ENCODE assay signal across 13 cellular contexts in genomic region chr5:148807845-148808244, GRCh38. TPM values are rescaled to one million over a fixed set of nuclear protein-coding genes. Genes with fewer than 3 reads are reported as not detected.
DNase-seq lines count a peak whose midpoint lies in the region; ATAC-seq, FAIRE-seq and TF ChIP-seq lines count a peak whose summit lies in the region.
"Had no signal": no experiment of that assay in that cellular context is flagged by ENCODE, and none has a peak within 500 bp of the region (broad histone marks: within the 10 kb centered on the region; RNA-seq: fewer than 3 reads in every experiment).

No MANE protein-coding gene starts in this region.

- peaks cover 52% of the 10 kb centered on the region for H3K4me1 ChIP-seq in BE2C
- peaks cover 10% of the 10 kb centered on the region for H3K4me1 ChIP-seq in keratinocyte (ENCODE audit: control insufficient read depth, extremely low read depth, insufficient read depth, low read length)

- no peaks in the 10 kb centered on the region for H3K36me3 ChIP-seq in BE2C
- H3K36me3 ChIP-seq in keratinocyte (ENCODE audit: control insufficient read depth in 2 of 2, extremely low read depth in 1 of 2, insufficient read depth in 2 of 2, low read length in 2 of 2), result no peaks in the 10 kb centered on the region

- no peaks in the 10 kb centered on the region for H4K20me1 ChIP-seq in keratinocyte (ENCODE audit: control insufficient read depth, extremely low read depth, insufficient read depth, low read length)

- H3K4me3 ChIP-seq in BE2C (ENCODE audit: low read depth, low read length), result no peak overlapping the region
- H3K4me3 ChIP-seq in keratinocyte (ENCODE audit: control insufficient read depth in 2 of 3, extremely low read depth in 1 of 3, insufficient read depth in 2 of 3, low read depth in 1 of 3, low read length in 3 of 3), result no peak overlapping the region

- H3K9me3 ChIP-seq in BE2C, result no peaks in the 10 kb centered on the region
- no peaks in the 10 kb centered on the region for H3K9me3 ChIP-seq in keratinocyte (ENCODE audit: control insufficient read depth, low read depth, low read length)

- H3K9ac ChIP-seq in keratinocyte (ENCODE audit: control insufficient read depth, extremely low read depth, insufficient read depth, low read length), result no peak overlapping the region

- no peak overlapping the region for H3K4me2 ChIP-seq in keratinocyte (ENCODE audit: control insufficient read depth, extremely low read depth, insufficient read depth, low read depth, low read length)

- no peak overlapping the region for H3K27ac ChIP-seq in keratinocyte (ENCODE audit: control insufficient read depth, insufficient read depth, low read length)

- no peak overlapping the region for H2AFZ ChIP-seq in keratinocyte (ENCODE audit: control insufficient read depth, low read length)

- DNase-seq in BE2C (peak; percentile 30), SKM-1 treated with dmso at 0.1 percent for 144 hours (lab: John Stamatoyannopoulos, UW; ENCODE audit: unreplicated experiment) (peak; percentile 92), keratinocyte (ENCODE audit: low read depth, low spot score) (no peak), pons (ENCODE audit: low spot score) (no peak)
- DNase-seq in effector CD4-positive, alpha-beta T cell, result no peak
- DNase-seq: activated CD8-positive, alpha-beta memory T cell treated with anti-CD3 and anti-CD28 coated beads, Interleukin-2, amount 50 U/mL, for 48 hours; DMS 273 treated with DMSO at 0.1 percent for 48 hours; NK-92 treated with Interleukin-12 subunit alpha and Interleukin-12 subunit beta, amount 100 ng/mL, for 24 hours had no signal

- H3K27me3 ChIP-seq in BE2C, result no peaks in the 10 kb centered on the region
- H3K27me3 ChIP-seq in keratinocyte (ENCODE audit: control insufficient read depth, extremely low read depth, insufficient read depth, low read length), result no peaks in the 10 kb centered on the region

- no peaks in the 10 kb centered on the region for H3K9me1 ChIP-seq in keratinocyte (ENCODE audit: control insufficient read depth, extremely low read depth, insufficient read depth, low read length)

- no peaks in the 10 kb centered on the region for H3K79me2 ChIP-seq in keratinocyte (ENCODE audit: control insufficient read depth, insufficient read depth, low read length)

- dilution Hi-C loops in keratinocyte (cut with MboI; ENCODE audit: extremely low pct_ligation_motif_present, low sequenced_read_pairs), result no loop called here

- ATAC-seq in HG03342 (IDR thresholded peaks at IDR 0.05; ENCODE audit: unreplicated experiment), result peak; percentile 22
- ATAC-seq in GM21825 (IDR thresholded peaks at IDR 0.05; ENCODE audit: unreplicated experiment), result no peak
- no peak for ATAC-seq in activated CD4-positive, CD25-positive, alpha-beta regulatory T cell treated with anti-CD3 and anti-CD28 coated beads, Interleukin-2, amount 50 U/mL, for 24 hours

- TF ChIP-seq CTCF in BE2C (IDR thresholded peaks at IDR 0.05; ENCODE audit: low read depth, low read length), result no peak
- no peak for TF ChIP-seq CTCF in keratinocyte (optimal IDR thresholded peaks at IDR 0.05 in 1 of 3, IDR thresholded peaks at IDR 0.05 in 1 of 3, conservative IDR thresholded peaks at IDR 0.05 in 1 of 3; ENCODE audit: extremely low read depth in 1 of 3, insufficient read depth in 2 of 3, low read length in 3 of 3)

- FAIRE-seq in keratinocyte (lab: Jason Lieb, UNC), result peak; percentile 9
- FAIRE-seq: islet of Langerhans, urothelium cell line had no signal

RNA-seq across cellular contexts. Expression of gene ADRB2, which starts 18.6 kb away (rescaled TPM):
- polyA plus RNA-seq in BE2C (2012; ENCODE audit: insufficient read depth, insufficient read length, low read depth), result 1.0 TPM
- 29.4 to 39.7 TPM (median 36.3 TPM) in 3 replicates for polyA plus RNA-seq in keratinocyte
- 5.7 TPM for polyA plus RNA-seq in keratinocyte (2011; ENCODE audit: low read depth)
- polyA plus RNA-seq in keratinocyte (2011; cell fraction: cytosol; rRNA removed), result 10.7 and 14.0 TPM in 2 replicates
- 57.7 and 60.8 TPM in 2 replicates for polyA plus RNA-seq in keratinocyte (2011; cell fraction: nucleus; rRNA removed)
- polyA plus RNA-seq in keratinocyte (2012; ENCODE audit: low replicate concordance), result 15.9 and 24.5 TPM in 2 replicates
- 31.1 to 81.8 TPM (median 79.6 TPM) in 3 replicates for polyA minus RNA-seq in keratinocyte
- polyA minus RNA-seq in keratinocyte (2011; cell fraction: cytosol; rRNA and poly(A)+ RNA removed), result 30.5 TPM
- polyA minus RNA-seq in keratinocyte (2011; cell fraction: nucleus; rRNA and poly(A)+ RNA removed), result 65.9 and 82.1 TPM in 2 replicates

Comparison
In these comparisons a context has a peak if more than half of its experiments do, and no peak if none do; other contexts are left out.
1. DNase-seq: peak in BE2C (single experiment) and SKM-1 treated with dmso at 0.1 percent for 144 hours (single experiment); none in keratinocyte (single experiment), pons (single experiment) and effector CD4-positive, alpha-beta T cell (single experiment).